ENCODE assay signal across 1 cellular context in the genomic region with DNA sequence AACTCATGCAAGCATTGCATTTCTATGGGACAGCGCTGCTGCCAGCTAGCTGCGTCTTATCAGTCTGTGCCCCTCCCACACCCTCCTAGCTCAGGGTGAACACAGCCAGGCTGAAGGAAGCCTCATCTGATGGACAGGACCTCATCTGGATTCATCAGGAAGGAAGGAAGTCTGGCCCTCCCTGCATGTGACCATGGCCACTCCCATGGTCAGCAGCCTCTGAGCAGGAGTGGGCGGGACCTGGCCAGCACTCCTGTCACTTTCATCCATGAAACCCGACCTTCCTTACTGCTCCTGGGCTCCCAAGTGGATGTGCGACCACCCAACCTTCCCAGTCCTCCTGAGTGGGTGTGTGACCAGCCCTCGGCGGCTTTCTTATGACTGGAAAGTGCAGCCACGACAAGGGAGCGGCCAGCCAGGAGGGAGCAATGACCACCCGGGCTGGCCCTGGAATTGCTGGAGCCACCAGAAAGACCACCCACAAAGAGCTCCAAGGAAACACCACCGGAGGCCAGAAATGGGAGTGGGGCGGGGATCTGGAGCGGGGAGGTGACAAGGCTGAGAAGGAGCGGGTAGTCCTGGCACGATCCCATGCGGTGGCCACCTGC.
TF ChIP-seq lines count a peak whose summit lies in the region.

No MANE protein-coding gene starts in this region.

TF ChIP-seq in HepG2, 621 proteins besides CTCF, POLR2A, EP300 and RAD21 (continued from another document):
- TF ChIP-seq, protein P1, sequence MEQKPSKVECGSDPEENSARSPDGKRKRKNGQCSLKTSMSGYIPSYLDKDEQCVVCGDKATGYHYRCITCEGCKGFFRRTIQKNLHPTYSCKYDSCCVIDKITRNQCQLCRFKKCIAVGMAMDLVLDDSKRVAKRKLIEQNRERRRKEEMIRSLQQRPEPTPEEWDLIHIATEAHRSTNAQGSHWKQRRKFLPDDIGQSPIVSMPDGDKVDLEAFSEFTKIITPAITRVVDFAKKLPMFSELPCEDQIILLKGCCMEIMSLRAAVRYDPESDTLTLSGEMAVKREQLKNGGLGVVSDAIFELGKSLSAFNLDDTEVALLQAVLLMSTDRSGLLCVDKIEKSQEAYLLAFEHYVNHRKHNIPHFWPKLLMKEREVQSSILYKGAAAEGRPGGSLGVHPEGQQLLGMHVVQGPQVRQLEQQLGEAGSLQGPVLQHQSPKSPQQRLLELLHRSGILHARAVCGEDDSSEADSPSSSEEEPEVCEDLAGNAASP (CRISPR knock-in tag; IDR thresholded peaks at IDR 0.05; ENCODE audit: borderline replicate concordance) = no peak
- TF ChIP-seq ZNF839 (CRISPR knock-in tag; IDR thresholded peaks at IDR 0.05; ENCODE audit: borderline replicate concordance) (no peak), ETV5 (CRISPR knock-in tag; IDR thresholded peaks at IDR 0.05; ENCODE audit: borderline replicate concordance) (peak; percentile 47; the same call in 1 of the 2 replicates), ZNF563 (CRISPR knock-in tag; IDR thresholded peaks at IDR 0.05) (no peak), ZKSCAN1 (IDR thresholded peaks at IDR 0.05; ENCODE audit: low read length) (no peak), NPAS2 (CRISPR knock-in tag; IDR thresholded peaks at IDR 0.05; ENCODE audit: borderline replicate concordance) (no peak), SIN3B (IDR thresholded peaks at IDR 0.05; ENCODE audit: low read length) (no peak), TOE1 (CRISPR knock-in tag; IDR thresholded peaks at IDR 0.05) (no peak), SRF (IDR thresholded peaks at IDR 0.05; ENCODE audit: low read depth, low read length) (no peak), ZNF282 (IDR thresholded peaks at IDR 0.05; ENCODE audit: partially characterized antibody) (no peak), GABPB1 (CRISPR knock-in tag; IDR thresholded peaks at IDR 0.05) (0 out of 2 replicates have a peak, but pooled peaks have one; percentile 38), POLR2G (IDR thresholded peaks at IDR 0.05; ENCODE audit: low read depth, low read length) (no peak), CBX5 (CRISPR knock-in tag; IDR thresholded peaks at IDR 0.05; ENCODE audit: borderline replicate concordance) (no peak), SOX6 (IDR thresholded peaks at IDR 0.05) (no peak), SOX6 (CRISPR knock-in tag; IDR thresholded peaks at IDR 0.05) (0 out of 2 replicates have a peak, but pooled peaks have one; percentile 19), NFKB2 (CRISPR knock-in tag; IDR thresholded peaks at IDR 0.05; ENCODE audit: borderline replicate concordance) (no peak)
TF ChIP-seq in HepG2: peak in this region for 26.
